ENCODE assay signal across 14 cellular contexts in the genomic region with DNA sequence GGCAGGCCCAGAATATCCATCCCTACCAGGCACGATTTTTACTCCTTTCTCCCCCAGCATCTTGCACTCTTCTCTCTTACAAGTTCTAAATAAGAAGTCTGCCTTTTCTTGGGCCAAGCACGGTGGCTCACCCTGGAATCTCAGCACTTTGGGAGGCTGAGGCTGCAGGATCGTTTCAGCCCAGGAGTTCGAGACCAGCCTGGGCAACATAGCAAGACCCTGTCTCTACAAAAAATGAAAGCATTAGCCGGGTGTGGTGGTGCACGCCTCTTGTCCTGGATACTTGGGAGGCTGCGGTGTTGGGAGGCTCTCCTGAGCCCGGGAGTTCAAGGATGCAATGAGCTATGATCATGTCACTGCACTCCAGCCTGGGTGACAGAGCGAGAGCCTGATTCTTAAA.
DNase-seq lines count a peak whose midpoint lies in the region; ATAC-seq and TF ChIP-seq lines count a peak whose summit lies in the region.
"Had no signal": no experiment of that assay in that cellular context is flagged by ENCODE, and none has a peak within 500 bp of the region (broad histone marks: within the 10 kb centered on the region; RNA-seq: fewer than 3 reads in every experiment).

No MANE protein-coding gene starts in this region.

- H3K36me3 Mint-ChIP-seq in T-helper 2 cell treated with Interferon-gamma antibody and Interleukin-4, amounts not matched to agents 5 μg/mL and 100 μg/mL, for 36 hours (ENCODE audit: low read depth): peaks cover 73% of the 10 kb centered on the region
- H3K36me3 Mint-ChIP-seq in CD8-positive, alpha-beta memory T cell: peaks cover 0 to 79% (median 10%) of the 10 kb centered on the region in 3 donors
- H3K36me3 Mint-ChIP-seq in activated CD8-positive, alpha-beta T cell treated with anti-CD3 and anti-CD28 coated beads for 36 hours (ENCODE audit: low read depth): peaks cover 57% of the 10 kb centered on the region
- H3K36me3 Mint-ChIP-seq in naive thymus-derived CD4-positive, alpha-beta T cell: peaks cover 0 to 58% (median 42%) of the 10 kb centered on the region in 5 donors

- ATAC-seq in activated CD8-positive, alpha-beta T cell treated with anti-CD3 and anti-CD28 coated beads for 36 hours: no peak
- no peak for ATAC-seq in naive thymus-derived CD4-positive, alpha-beta T cell
- no peak for ATAC-seq in HG03135 (IDR thresholded peaks at IDR 0.05; ENCODE audit: unreplicated experiment)
- no peak for ATAC-seq in GM18511 (IDR thresholded peaks at IDR 0.05; ENCODE audit: unreplicated experiment)
- ATAC-seq: PC-3 had no signal

- no peaks in the 10 kb centered on the region for H3K9me3 ChIP-seq in CD8-positive, alpha-beta memory T cell (ENCODE audit: low read length)
- no peaks in the 10 kb centered on the region for H3K9me3 ChIP-seq in naive thymus-derived CD4-positive, alpha-beta T cell (ENCODE audit: control insufficient read depth in 2 of 3, low read length in 3 of 3)

- intact Hi-C loops in activated CD8-positive, alpha-beta T cell treated with anti-CD3 and anti-CD28 coated beads for 36 hours (cut with micrococcal nuclease): no loop called here
- intact Hi-C loops in naive thymus-derived CD4-positive, alpha-beta T cell (cut with micrococcal nuclease): loop anchor here in 1 of 2 donors (1.0 kb wide), 1 partner anchor 8 kb away; no protein-coding TSS in a partner anchor

- H3K9me3 Mint-ChIP-seq in T-helper 2 cell treated with Interferon-gamma antibody and Interleukin-4, amounts not matched to agents 5 μg/mL and 100 μg/mL, for 36 hours: no peaks in the 10 kb centered on the region
- no peaks in the 10 kb centered on the region for H3K9me3 Mint-ChIP-seq in CD8-positive, alpha-beta memory T cell
- no peaks in the 10 kb centered on the region for H3K9me3 Mint-ChIP-seq in activated CD8-positive, alpha-beta T cell treated with anti-CD3 and anti-CD28 coated beads for 36 hours
- H3K9me3 Mint-ChIP-seq in naive thymus-derived CD4-positive, alpha-beta T cell: no peaks in the 10 kb centered on the region

- DNase-seq in T-helper 2 cell treated with Interferon-gamma antibody and Interleukin-4, amounts not matched to agents 5 μg/mL and 100 μg/mL, for 36 hours (ENCODE audit: low spot score): no peak
- DNase-seq in T-helper 2 cell (no peak), NAMALWA (ENCODE audit: low spot score) (no peak)
- DNase-seq in CD8-positive, alpha-beta memory T cell: no peak
- no peak for DNase-seq in activated CD8-positive, alpha-beta T cell treated with anti-CD3 and anti-CD28 coated beads for 36 hours
- no peak for DNase-seq in naive thymus-derived CD4-positive, alpha-beta T cell
- DNase-seq: 8988T, GDM1, NCI-H1694, NCI-H446 treated with DMSO at 0.1 percent for 48 hours, PC-3 had no signal

- H3K27me3 Mint-ChIP-seq in T-helper 2 cell treated with Interferon-gamma antibody and Interleukin-4, amounts not matched to agents 5 μg/mL and 100 μg/mL, for 36 hours (ENCODE audit: low read depth): no peaks in the 10 kb centered on the region
- no peaks in the 10 kb centered on the region for H3K27me3 Mint-ChIP-seq in CD8-positive, alpha-beta memory T cell
- no peaks in the 10 kb centered on the region for H3K27me3 Mint-ChIP-seq in activated CD8-positive, alpha-beta T cell treated with anti-CD3 and anti-CD28 coated beads for 36 hours
- no peaks in the 10 kb centered on the region for H3K27me3 Mint-ChIP-seq in naive thymus-derived CD4-positive, alpha-beta T cell

- H3K27ac Mint-ChIP-seq in T-helper 2 cell treated with Interferon-gamma antibody and Interleukin-4, amounts not matched to agents 5 μg/mL and 100 μg/mL, for 36 hours: peak overlapping the region; percentile 84
- H3K27ac Mint-ChIP-seq in CD8-positive, alpha-beta memory T cell: peak overlapping the region; percentile 76 to 97 (median 94)
- H3K27ac Mint-ChIP-seq in activated CD8-positive, alpha-beta T cell treated with anti-CD3 and anti-CD28 coated beads for 36 hours: peak overlapping the region; percentile 76
- H3K27ac Mint-ChIP-seq in naive thymus-derived CD4-positive, alpha-beta T cell: peak overlapping the region in 7 of 9 donors; percentile 71 to 92 (median 89)

- peak overlapping the region; percentile 65 for H3K4me3 Mint-ChIP-seq in T-helper 2 cell treated with Interferon-gamma antibody and Interleukin-4, amounts not matched to agents 5 μg/mL and 100 μg/mL, for 36 hours
- H3K4me3 Mint-ChIP-seq in CD8-positive, alpha-beta memory T cell: peak overlapping the region; percentile 14 to 84 (median 73)
- H3K4me3 Mint-ChIP-seq in activated CD8-positive, alpha-beta T cell treated with anti-CD3 and anti-CD28 coated beads for 36 hours: peak overlapping the region; percentile 16
- H3K4me3 Mint-ChIP-seq in naive thymus-derived CD4-positive, alpha-beta T cell: peak overlapping the region in 7 of 10 donors; percentile 40 to 78 (median 68)

- peaks cover 27% of the 10 kb centered on the region for H3K36me3 ChIP-seq in CD8-positive, alpha-beta memory T cell (ENCODE audit: insufficient read depth, low read length)
- H3K36me3 ChIP-seq in naive thymus-derived CD4-positive, alpha-beta T cell (ENCODE audit: control insufficient read depth in 2 of 3, insufficient read depth in 3 of 3, low read length in 3 of 3): peaks cover 6 to 51% (median 10%) of the 10 kb centered on the region in 3 experiments

- CTCF ChIA-PET in CD8-positive, alpha-beta memory T cell (lab: Charles Lee): interaction anchor here (1.0 kb wide), 1 partner anchor 156 kb away, joined by 3 read pairs; no protein-coding TSS in a partner anchor
- CTCF ChIA-PET in activated CD8-positive, alpha-beta T cell treated with anti-CD3 and anti-CD28 coated beads for 36 hours (lab: Charles Lee): interaction anchor here (3.6 kb wide), 1 partner anchor 146 kb away, joined by 23 read pairs; no protein-coding TSS in a partner anchor
- CTCF ChIA-PET in naive thymus-derived CD4-positive, alpha-beta T cell (lab: Charles Lee): interaction anchor here (0.6 kb wide), 1 partner anchor 125 kb away, joined by 3 read pairs; no protein-coding TSS in a partner anchor

- H3K27ac ChIP-seq in CD8-positive, alpha-beta memory T cell (ENCODE audit: low read depth, low read length): no peak overlapping the region
- H3K27ac ChIP-seq in naive thymus-derived CD4-positive, alpha-beta T cell (ENCODE audit: low read depth, low read length): no peak overlapping the region
- H3K27ac ChIP-seq: KMS-11 had no signal

- H3K27me3 ChIP-seq in CD8-positive, alpha-beta memory T cell (ENCODE audit: insufficient read depth, low read length, poor library complexity, severe bottlenecking): no peaks in the 10 kb centered on the region
- H3K27me3 ChIP-seq in naive thymus-derived CD4-positive, alpha-beta T cell (ENCODE audit: control insufficient read depth in 2 of 2, insufficient read depth in 2 of 2, low read length in 2 of 2): no peaks in the 10 kb centered on the region

- peaks cover 47% of the 10 kb centered on the region for H3K4me1 Mint-ChIP-seq in T-helper 2 cell treated with Interferon-gamma antibody and Interleukin-4, amounts not matched to agents 5 μg/mL and 100 μg/mL, for 36 hours (ENCODE audit: low read depth)
- peaks cover 54 to 80% (median 69%) of the 10 kb centered on the region in 3 donors for H3K4me1 Mint-ChIP-seq in CD8-positive, alpha-beta memory T cell
- H3K4me1 Mint-ChIP-seq in activated CD8-positive, alpha-beta T cell treated with anti-CD3 and anti-CD28 coated beads for 36 hours (ENCODE audit: low read depth): peaks cover 62% of the 10 kb centered on the region
- H3K4me1 Mint-ChIP-seq in naive thymus-derived CD4-positive, alpha-beta T cell: peaks cover 35 to 75% (median 65%) of the 10 kb centered on the region in 7 donors

- POLR2A ChIA-PET in CD8-positive, alpha-beta memory T cell (lab: Charles Lee): interaction anchor here (0.5 to 1.1 kb wide), 4 partner anchors 66 to 128 kb away, joined by 3 to 5 read pairs (median 4); no protein-coding TSS in a partner anchor
- POLR2A ChIA-PET in activated CD8-positive, alpha-beta T cell treated with anti-CD3 and anti-CD28 coated beads for 36 hours (lab: Charles Lee): interaction anchor here (0.7 to 1.0 kb wide), 5 partner anchors 8 to 149 kb away, joined by 3 to 4 read pairs (median 3); no protein-coding TSS in a partner anchor
- POLR2A ChIA-PET in naive thymus-derived CD4-positive, alpha-beta T cell (lab: Charles Lee): interaction anchor here (0.5 to 1.0 kb wide), 6 partner anchors 24 to 235 kb away, joined by 3 to 4 read pairs (median 4); a partner anchor contains a TSS

- peaks cover 34% of the 10 kb centered on the region for H3K4me1 ChIP-seq in CD8-positive, alpha-beta memory T cell (ENCODE audit: insufficient read depth, low read length)
- peaks cover 23 to 26% of the 10 kb centered on the region in 2 donors for H3K4me1 ChIP-seq in naive thymus-derived CD4-positive, alpha-beta T cell (ENCODE audit: control insufficient read depth in 2 of 2, insufficient read depth in 2 of 2, low read length in 2 of 2)

- TF ChIP-seq CTCF in activated CD8-positive, alpha-beta T cell treated with anti-CD3 and anti-CD28 coated beads for 36 hours (IDR thresholded peaks at IDR 0.05): no peak

- H3K4me3 ChIP-seq in CD8-positive, alpha-beta memory T cell (ENCODE audit: low read length): no peak overlapping the region
- no peak overlapping the region for H3K4me3 ChIP-seq in naive thymus-derived CD4-positive, alpha-beta T cell (ENCODE audit: low read length)

Comparison
In these comparisons a context has a peak if more than half of its experiments do, and no peak if none do; other contexts are left out.
1. H3K4me3 Mint-ChIP-seq: peak in every context shown above with its lines; median percentile 73 in CD8-positive, alpha-beta memory T cell; 68 in naive thymus-derived CD4-positive, alpha-beta T cell; 65 in T-helper 2 cell treated with Interferon-gamma antibody and Interleukin-4, amounts not matched to agents 5 μg/mL and 100 μg/mL, for 36 hours; 16 in activated CD8-positive, alpha-beta T cell treated with anti-CD3 and anti-CD28 coated beads for 36 hours.